ENCODE assay signal across 8 cellular contexts in genomic region chr5:145834554-145834916, GRCh38. TPM values are rescaled to one million over a fixed set of nuclear protein-coding genes. Genes with fewer than 3 reads are reported as not detected.
A peak's percentile ranks its signal among the peaks of the same experiment; 100 is the strongest.
DNase-seq lines count a peak whose midpoint lies in the region; ATAC-seq and TF ChIP-seq lines count a peak whose summit lies in the region.

No MANE protein-coding gene starts in this region.

- peaks cover 0 to 25% (median 11%) of the 10 kb centered on the region in 4 donors for H3K4me1 Mint-ChIP-seq in CD4-positive, CD25-positive, alpha-beta regulatory T cell
- peaks cover 22% of the 10 kb centered on the region for H3K4me1 Mint-ChIP-seq in nephron

- no peak for ATAC-seq in CD4-positive, CD25-positive, alpha-beta regulatory T cell (ENCODE audit: low read depth in 2 of 2)

- H3K9me3 Mint-ChIP-seq in CD4-positive, CD25-positive, alpha-beta regulatory T cell: no peaks in the 10 kb centered on the region
- H3K9me3 Mint-ChIP-seq in nephron: no peaks in the 10 kb centered on the region

- H3K9ac ChIP-seq in HUES6 (ENCODE audit: low read length): no peak overlapping the region

- no peaks in the 10 kb centered on the region for H3K27me3 ChIP-seq in CD4-positive, CD25-positive, alpha-beta regulatory T cell (ENCODE audit: control insufficient read depth, insufficient read depth, low read length)
- H3K27me3 ChIP-seq in HUES6 (ENCODE audit: control insufficient read depth, insufficient read depth, low read length): peaks cover 22% of the 10 kb centered on the region
- H3K27me3 ChIP-seq in dorsolateral prefrontal cortex: no peaks in the 10 kb centered on the region

- no peaks in the 10 kb centered on the region for H3K9me3 ChIP-seq in CD4-positive, CD25-positive, alpha-beta regulatory T cell (ENCODE audit: control insufficient read depth in 2 of 2, low read length in 2 of 2)
- H3K9me3 ChIP-seq in HUES6 (ENCODE audit: control insufficient read depth, insufficient read depth, low read depth, low read length): no peaks in the 10 kb centered on the region

- H3K36me3 Mint-ChIP-seq in CD4-positive, CD25-positive, alpha-beta regulatory T cell: no peaks in the 10 kb centered on the region
- no peaks in the 10 kb centered on the region for H3K36me3 Mint-ChIP-seq in nephron (ENCODE audit: low read depth)

- DNase-seq in CD4-positive, CD25-positive, alpha-beta regulatory T cell: no peak
- DNase-seq in dorsolateral prefrontal cortex (no peak), NOMO-1 treated with DMSO at 0.1 percent for 48 hours (lab: John Stamatoyannopoulos, UW; ENCODE audit: unreplicated experiment) (no peak), EL (no peak), NCI-H226 (no peak)
- no peak for DNase-seq in central memory CD4-positive, alpha-beta T cell

- H3K4me3 ChIP-seq in CD4-positive, CD25-positive, alpha-beta regulatory T cell (ENCODE audit: low read depth, low read length): peak overlapping the region; percentile 48
- H3K4me3 ChIP-seq in HUES6 (ENCODE audit: low read depth, low read length) (peak overlapping the region; percentile 72), dorsolateral prefrontal cortex (peak overlapping the region; percentile 44 to 94 (median 78))

- H3K36me3 ChIP-seq in CD4-positive, CD25-positive, alpha-beta regulatory T cell (ENCODE audit: control insufficient read depth, insufficient read depth, low read length): no peaks in the 10 kb centered on the region
- H3K36me3 ChIP-seq in HUES6 (ENCODE audit: control insufficient read depth, insufficient read depth, low read length): no peaks in the 10 kb centered on the region

- intact Hi-C loops in dorsolateral prefrontal cortex (cut with DNase I): loop anchor here (2.0 to 10.0 kb wide), 4 partner anchors 72 to 1630 kb away; no protein-coding TSS in a partner anchor

- H3K4me1 ChIP-seq in CD4-positive, CD25-positive, alpha-beta regulatory T cell (ENCODE audit: control insufficient read depth, insufficient read depth, low read length, poor library complexity, severe bottlenecking): peaks cover 14% of the 10 kb centered on the region
- H3K4me1 ChIP-seq in HUES6 (ENCODE audit: control insufficient read depth, insufficient read depth, low read length): peaks cover 6% of the 10 kb centered on the region; the same call in 1 of the 2 replicates

- H3K4me3 Mint-ChIP-seq in CD4-positive, CD25-positive, alpha-beta regulatory T cell: peak overlapping the region; percentile 22 to 66 (median 60)
- H3K4me3 Mint-ChIP-seq in nephron: peak overlapping the region; percentile 73 to 87 (median 85)

- no peak overlapping the region for H3K27ac ChIP-seq in CD4-positive, CD25-positive, alpha-beta regulatory T cell (ENCODE audit: insufficient read depth, low read length, poor library complexity, severe bottlenecking)
- H3K27ac ChIP-seq in HUES6 (ENCODE audit: low read depth, low read length) (no peak overlapping the region), dorsolateral prefrontal cortex (peak overlapping the region in 28 of 59 donors; percentile 8 to 85 (median 53))

- H3K27me3 Mint-ChIP-seq in CD4-positive, CD25-positive, alpha-beta regulatory T cell: peaks cover 16% of the 10 kb centered on the region
- H3K27me3 Mint-ChIP-seq in nephron (ENCODE audit: low read depth): no peaks in the 10 kb centered on the region

- H3K27ac Mint-ChIP-seq in CD4-positive, CD25-positive, alpha-beta regulatory T cell: no peak overlapping the region
- H3K27ac Mint-ChIP-seq in nephron: no peak overlapping the region

- TF ChIP-seq CTCF in dorsolateral prefrontal cortex (IDR thresholded peaks at IDR 0.05 in 54 of 56, conservative IDR thresholded peaks at IDR 0.05 in 2 of 56; ENCODE audit: low read depth in 1 of 56, partially characterized antibody in 56 of 56) (no peak), nephron (IDR thresholded peaks at IDR 0.05; ENCODE audit: unreplicated experiment in 3 of 3) (no peak)

RNA-seq across cellular contexts. Expression of gene PRELID2, which starts 0.6 kb away (rescaled TPM):
- total RNA-seq in CD4-positive, CD25-positive, alpha-beta regulatory T cell: 3.1 TPM
- polyA plus RNA-seq in CD4-positive, CD25-positive, alpha-beta regulatory T cell: 1 to 10 TPM in 2 of 4 donors, under 1 TPM in 2; 0.72 to 2.9 (median 1.4) TPM
- 10 to 100 TPM in 119 of 120 experiments, 1 to 10 TPM in 1; 9.0 to 43.7 (median 22.9) TPM for total RNA-seq in dorsolateral prefrontal cortex

RNA-seq across cellular contexts. Expression of gene GRXCR2, which starts 38.3 kb away (rescaled TPM):
- not detected for total RNA-seq in CD4-positive, CD25-positive, alpha-beta regulatory T cell
- polyA plus RNA-seq in CD4-positive, CD25-positive, alpha-beta regulatory T cell: under 1 TPM in 1 of 4 donors, not detected in 3; 0.18 TPM
- 1 to 10 TPM in 1 of 120 experiments, under 1 TPM in 6, not detected in 113; 0.23 to 1.2 (median 0.31) TPM for total RNA-seq in dorsolateral prefrontal cortex
